23 cellular contexts compared by ENCODE assay signal in the genomic region with DNA sequence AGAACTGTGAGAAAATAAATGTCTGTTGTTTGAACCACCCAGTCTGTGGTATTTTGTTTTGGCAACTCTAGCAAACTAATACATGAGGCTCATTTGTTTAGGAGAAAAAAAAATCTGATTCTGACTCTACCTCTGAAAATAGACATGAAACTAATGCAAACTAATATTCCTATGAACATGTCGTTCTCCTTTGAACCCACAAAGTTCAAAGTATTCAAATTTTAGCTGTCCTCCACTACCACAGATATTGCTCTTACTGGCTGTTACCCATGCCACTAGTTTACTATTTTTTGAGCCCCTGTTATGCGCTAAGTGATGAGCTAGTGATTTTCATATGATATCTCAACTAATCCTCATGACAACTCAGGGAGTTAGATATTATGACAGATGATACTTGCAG. TPM values are rescaled to one million over a fixed set of nuclear protein-coding genes. Genes with fewer than 3 reads are reported as not detected.
"Had no signal": no experiment of that assay in that cellular context is flagged by ENCODE, and none has a peak within 500 bp of the region (broad histone marks: within the 10 kb centered on the region; RNA-seq: fewer than 3 reads in every experiment).

No MANE protein-coding gene starts in this region.

- H3K9me3 ChIP-seq: ovary, right lobe of liver had no signal

- H3K27ac Mint-ChIP-seq: activated B cell treated with CpG ODN at 0.5 μM for 24 hours; activated CD8-positive, alpha-beta T cell treated with anti-CD3 and anti-CD28 coated beads for 36 hours; activated naive CD4-positive, alpha-beta T cell treated with anti-CD3 and anti-CD28 coated beads, Interleukin-2, amount 50 U/mL, for 24 hours; naive B cell; type B pancreatic cell had no signal

- H3K36me3 Mint-ChIP-seq: activated naive CD4-positive, alpha-beta T cell treated with anti-CD3 and anti-CD28 coated beads, Interleukin-2, amount 50 U/mL, for 24 hours; naive B cell; type B pancreatic cell had no signal

- H3K36me3 ChIP-seq: cardiac muscle cell, ovary, right lobe of liver had no signal

- H3K4me3 Mint-ChIP-seq: activated B cell treated with CpG ODN at 0.5 μM for 24 hours; activated CD8-positive, alpha-beta T cell treated with anti-CD3 and anti-CD28 coated beads for 36 hours; activated naive CD4-positive, alpha-beta T cell treated with anti-CD3 and anti-CD28 coated beads, Interleukin-2, amount 50 U/mL, for 24 hours; activated T-cell treated with anti-CD3 and anti-CD28 coated beads, Interleukin-2, amount 50 U/mL, for 4 hours; naive B cell; type B pancreatic cell had no signal

- H3K9me3 Mint-ChIP-seq: activated B cell treated with CpG ODN at 0.5 μM for 24 hours; activated CD8-positive, alpha-beta T cell treated with anti-CD3 and anti-CD28 coated beads for 36 hours; activated naive CD4-positive, alpha-beta T cell treated with anti-CD3 and anti-CD28 coated beads, Interleukin-2, amount 50 U/mL, for 24 hours; activated T-cell treated with anti-CD3 and anti-CD28 coated beads, Interleukin-2, amount 50 U/mL, for 4 hours; type B pancreatic cell had no signal

- H3K4me1 ChIP-seq: right lobe of liver had no signal

- DNase-seq: activated B cell treated with CpG ODN at 0.5 μM for 24 hours; activated CD4-positive, alpha-beta T cell treated with anti-CD3 and anti-CD28 coated beads for 48 hours; activated CD8-positive, alpha-beta T cell treated with anti-CD3 and anti-CD28 coated beads for 36 hours; activated effector memory CD4-positive, alpha-beta T cell treated with anti-CD3 and anti-CD28 coated beads, Interleukin-2, amount 50 U/mL, for 16 hours; activated T-cell treated with anti-CD3 and anti-CD28 coated beads, Interleukin-2, amount 50 U/mL, for 4 hours; dorsolateral prefrontal cortex; erythroblast; islet precursor cell; mammary epithelial cell; naive B cell; ovary; right lobe of liver; stimulated activated CD4-positive, alpha-beta T cell treated with anti-CD3 and anti-CD28 coated beads, Interleukin-4, amount 100 ng/mL, for 4 hours; stimulated activated CD8-positive, alpha-beta memory T cell treated with anti-CD3 and anti-CD28 coated beads, Interleukin-4, amount 100 ng/mL, for 48 hours; stimulated activated naive CD4-positive, alpha-beta T cell treated with Interleukin-2 at 50 U/mL for 16 hours; substantia nigra had no signal

- H3K4me3 ChIP-seq: cardiac muscle cell, dorsolateral prefrontal cortex, ovary, right lobe of liver, smooth muscle cell had no signal

- H3K4me1 Mint-ChIP-seq: activated B cell treated with CpG ODN at 0.5 μM for 24 hours; activated naive CD4-positive, alpha-beta T cell treated with anti-CD3 and anti-CD28 coated beads, Interleukin-2, amount 50 U/mL, for 24 hours; naive B cell had no signal

- H3K27me3 ChIP-seq: cardiac muscle cell, dorsolateral prefrontal cortex, ovary, right lobe of liver had no signal

- H3K27ac ChIP-seq: cardiac muscle cell, dorsolateral prefrontal cortex, ovary, right lobe of liver had no signal

- H3K27me3 Mint-ChIP-seq: activated B cell treated with CpG ODN at 0.5 μM for 24 hours; activated CD8-positive, alpha-beta T cell treated with anti-CD3 and anti-CD28 coated beads for 36 hours; activated naive CD4-positive, alpha-beta T cell treated with anti-CD3 and anti-CD28 coated beads, Interleukin-2, amount 50 U/mL, for 24 hours; naive B cell; type B pancreatic cell had no signal

- ATAC-seq: activated CD8-positive, alpha-beta T cell treated with anti-CD3 and anti-CD28 coated beads for 36 hours; activated T-cell treated with anti-CD3 and anti-CD28 coated beads, Interleukin-2, amount 50 U/mL, for 4 hours; left lobe of liver; right lobe of liver had no signal

RNA-seq across cellular contexts. Expression of a gene that starts 58.8 kb away (rescaled TPM):
- total RNA-seq: activated B cell treated with CpG ODN at 0.5 μM for 24 hours; activated CD8-positive, alpha-beta T cell treated with anti-CD3 and anti-CD28 coated beads for 36 hours; activated T-cell treated with anti-CD3 and anti-CD28 coated beads, Interleukin-2, amount 50 U/mL, for 4 hours; left lobe of liver; mammary epithelial cell; mononuclear cell; pulmonary artery endothelial cell; right lobe of liver; smooth muscle cell had no signal
